In the genomic region with DNA sequence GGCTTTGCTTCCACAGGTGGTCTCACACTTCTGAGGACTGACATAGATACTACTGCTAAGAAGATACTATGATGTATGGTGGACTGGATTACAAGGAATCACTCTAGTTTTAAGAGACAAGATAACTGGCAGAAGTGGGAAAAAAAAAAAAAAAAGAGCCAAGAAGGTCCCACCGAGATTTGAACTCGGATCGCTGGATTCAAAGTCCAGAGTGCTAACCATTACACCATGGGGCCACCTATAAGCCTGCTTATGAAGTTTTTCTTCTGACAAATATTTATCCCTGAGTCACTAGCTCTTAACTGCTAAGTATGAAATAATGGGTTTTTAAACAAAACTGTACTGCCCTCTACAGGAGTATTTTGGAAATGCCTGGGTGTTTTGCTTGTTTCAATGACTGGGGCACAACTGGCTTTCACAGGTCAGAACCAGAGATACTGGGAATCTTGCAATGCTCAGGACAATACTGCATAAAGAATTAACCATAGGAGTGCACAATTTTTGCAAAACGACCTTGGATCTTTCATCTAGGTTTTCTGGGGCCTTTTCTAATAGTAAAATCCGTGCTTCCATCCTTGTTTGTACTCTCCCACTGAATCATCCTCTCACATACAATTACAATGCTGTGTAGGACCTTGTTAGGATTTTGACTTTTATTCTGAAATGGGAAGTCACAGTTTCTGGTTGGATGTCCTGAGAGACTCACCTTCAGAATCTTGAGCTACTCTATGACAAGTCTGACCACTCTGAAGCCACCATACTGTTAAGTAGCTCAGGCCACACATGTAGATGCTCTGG, we compare ENCODE assay signal across 1 cellular context.
TF ChIP-seq lines count a peak whose summit lies in the region.

No MANE protein-coding gene starts in this region.

TF ChIP-seq in K562, 482 proteins besides CTCF, POLR2A, EP300 and RAD21 (continued from another document and continues in another):
- TF ChIP-seq, protein P1, sequence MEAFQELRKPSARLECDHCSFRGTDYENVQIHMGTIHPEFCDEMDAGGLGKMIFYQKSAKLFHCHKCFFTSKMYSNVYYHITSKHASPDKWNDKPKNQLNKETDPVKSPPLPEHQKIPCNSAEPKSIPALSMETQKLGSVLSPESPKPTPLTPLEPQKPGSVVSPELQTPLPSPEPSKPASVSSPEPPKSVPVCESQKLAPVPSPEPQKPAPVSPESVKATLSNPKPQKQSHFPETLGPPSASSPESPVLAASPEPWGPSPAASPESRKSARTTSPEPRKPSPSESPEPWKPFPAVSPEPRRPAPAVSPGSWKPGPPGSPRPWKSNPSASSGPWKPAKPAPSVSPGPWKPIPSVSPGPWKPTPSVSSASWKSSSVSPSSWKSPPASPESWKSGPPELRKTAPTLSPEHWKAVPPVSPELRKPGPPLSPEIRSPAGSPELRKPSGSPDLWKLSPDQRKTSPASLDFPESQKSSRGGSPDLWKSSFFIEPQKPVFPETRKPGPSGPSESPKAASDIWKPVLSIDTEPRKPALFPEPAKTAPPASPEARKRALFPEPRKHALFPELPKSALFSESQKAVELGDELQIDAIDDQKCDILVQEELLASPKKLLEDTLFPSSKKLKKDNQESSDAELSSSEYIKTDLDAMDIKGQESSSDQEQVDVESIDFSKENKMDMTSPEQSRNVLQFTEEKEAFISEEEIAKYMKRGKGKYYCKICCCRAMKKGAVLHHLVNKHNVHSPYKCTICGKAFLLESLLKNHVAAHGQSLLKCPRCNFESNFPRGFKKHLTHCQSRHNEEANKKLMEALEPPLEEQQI (IDR thresholded peaks at IDR 0.05), result 0 out of 2 replicates have a peak, but pooled peaks have one; percentile 41
- TF ChIP-seq, protein P2, sequence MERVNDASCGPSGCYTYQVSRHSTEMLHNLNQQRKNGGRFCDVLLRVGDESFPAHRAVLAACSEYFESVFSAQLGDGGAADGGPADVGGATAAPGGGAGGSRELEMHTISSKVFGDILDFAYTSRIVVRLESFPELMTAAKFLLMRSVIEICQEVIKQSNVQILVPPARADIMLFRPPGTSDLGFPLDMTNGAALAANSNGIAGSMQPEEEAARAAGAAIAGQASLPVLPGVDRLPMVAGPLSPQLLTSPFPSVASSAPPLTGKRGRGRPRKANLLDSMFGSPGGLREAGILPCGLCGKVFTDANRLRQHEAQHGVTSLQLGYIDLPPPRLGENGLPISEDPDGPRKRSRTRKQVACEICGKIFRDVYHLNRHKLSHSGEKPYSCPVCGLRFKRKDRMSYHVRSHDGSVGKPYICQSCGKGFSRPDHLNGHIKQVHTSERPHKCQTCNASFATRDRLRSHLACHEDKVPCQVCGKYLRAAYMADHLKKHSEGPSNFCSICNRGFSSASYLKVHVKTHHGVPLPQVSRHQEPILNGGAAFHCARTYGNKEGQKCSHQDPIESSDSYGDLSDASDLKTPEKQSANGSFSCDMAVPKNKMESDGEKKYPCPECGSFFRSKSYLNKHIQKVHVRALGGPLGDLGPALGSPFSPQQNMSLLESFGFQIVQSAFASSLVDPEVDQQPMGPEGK (CRISPR knock-in tag; IDR thresholded peaks at IDR 0.05; ENCODE audit: borderline replicate concordance), result 0 out of 2 replicates have a peak, but pooled peaks have one; percentile 34
- TF ChIP-seq CHD2 (IDR thresholded peaks at IDR 0.05; ENCODE audit: low read depth, low read length) (peak; percentile 50; the same call in 1 of the 2 replicates), ZNF197 (CRISPR knock-in tag; IDR thresholded peaks at IDR 0.05; ENCODE audit: low read depth) (no peak), KDM5B (IDR thresholded peaks at IDR 0.05; ENCODE audit: insufficient replicate concordance, low read depth, low read length) (no peak), SAP30 (IDR thresholded peaks at IDR 0.05; ENCODE audit: borderline replicate concordance, insufficient read depth, low read depth, low read length, poor library complexity, severe bottlenecking) (no peak), CBFA2T2 (conservative IDR thresholded peaks at IDR 0.05) (no peak), ZNF282 (CRISPR knock-in tag; IDR thresholded peaks at IDR 0.05) (no peak), ZZZ3 (IDR thresholded peaks at IDR 0.05) (no peak), BCOR (IDR thresholded peaks at IDR 0.05) (peak; percentile 65; the same call in 1 of the 2 replicates), ZNF324 (CRISPR knock-in tag; IDR thresholded peaks at IDR 0.05) (no peak), FOXP1 (CRISPR knock-in tag; IDR thresholded peaks at IDR 0.05) (no peak), HMG20B (CRISPR knock-in tag; IDR thresholded peaks at IDR 0.05) (no peak), CBFA2T3 (IDR thresholded peaks at IDR 0.05) (no peak), MTA1 (IDR thresholded peaks at IDR 0.05; ENCODE audit: borderline replicate concordance) (peak; percentile 65), TEAD4 (IDR thresholded peaks at IDR 0.05; ENCODE audit: low read length) (peak; percentile 88), TEAD4 (CRISPR knock-in tag; IDR thresholded peaks at IDR 0.05; ENCODE audit: borderline replicate concordance) (no peak), MCM5 (IDR thresholded peaks at IDR 0.05; ENCODE audit: low read depth) (no peak), RBM25 (IDR thresholded peaks at IDR 0.05; ENCODE audit: low read depth, low read length, severe bottlenecking) (peak; percentile 37), RCOR1 (IDR thresholded peaks at IDR 0.05; ENCODE audit: borderline replicate concordance in 1 of 2, low read depth in 2 of 2, low read length in 2 of 2) (peak in 1 of 2 experiments; percentile 56; a peak in 2 of 4 replicates), DNMT1 (IDR thresholded peaks at IDR 0.05) (no peak), RNF2 (IDR thresholded peaks at IDR 0.05) (peak; percentile 54; the same call in 1 of the 2 replicates), NCOA4 (IDR thresholded peaks at IDR 0.05; ENCODE audit: partially characterized antibody) (no peak), ZNF24 (IDR thresholded peaks at IDR 0.05) (no peak; the same call in 1 of the 2 replicates), PURB (CRISPR knock-in tag; IDR thresholded peaks at IDR 0.05; ENCODE audit: low read depth) (no peak), ETS2 (tag; IDR thresholded peaks at IDR 0.05; ENCODE audit: borderline replicate concordance, poor library complexity, severe bottlenecking) (no peak), ZNF133 (CRISPR knock-in tag; IDR thresholded peaks at IDR 0.05) (no peak), MBD2 (IDR thresholded peaks at IDR 0.05; ENCODE audit: borderline replicate concordance, low read depth) (no peak), NR4A1 (CRISPR knock-in tag; IDR thresholded peaks at IDR 0.05) (no peak), NR4A1 (tag; IDR thresholded peaks at IDR 0.05) (no peak), MEF2D (tag; conservative IDR thresholded peaks at IDR 0.05; ENCODE audit: low read depth) (no peak), SP2 (IDR thresholded peaks at IDR 0.05; ENCODE audit: extremely low read depth, low read depth, low read length, poor library complexity, severe bottlenecking) (no peak), ZNF507 (tag; conservative IDR thresholded peaks at IDR 0.05) (no peak)
- TF ChIP-seq, protein P3, sequence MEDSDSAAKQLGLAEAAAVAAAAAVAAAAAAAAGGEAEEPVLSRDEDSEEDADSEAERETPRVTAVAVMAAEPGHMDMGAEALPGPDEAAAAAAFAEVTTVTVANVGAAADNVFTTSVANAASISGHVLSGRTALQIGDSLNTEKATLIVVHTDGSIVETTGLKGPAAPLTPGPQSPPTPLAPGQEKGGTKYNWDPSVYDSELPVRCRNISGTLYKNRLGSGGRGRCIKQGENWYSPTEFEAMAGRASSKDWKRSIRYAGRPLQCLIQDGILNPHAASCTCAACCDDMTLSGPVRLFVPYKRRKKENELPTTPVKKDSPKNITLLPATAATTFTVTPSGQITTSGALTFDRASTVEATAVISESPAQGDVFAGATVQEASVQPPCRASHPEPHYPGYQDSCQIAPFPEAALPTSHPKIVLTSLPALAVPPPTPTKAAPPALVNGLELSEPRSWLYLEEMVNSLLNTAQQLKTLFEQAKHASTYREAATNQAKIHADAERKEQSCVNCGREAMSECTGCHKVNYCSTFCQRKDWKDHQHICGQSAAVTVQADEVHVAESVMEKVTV (CRISPR knock-in tag; IDR thresholded peaks at IDR 0.05), result peak; percentile 80
- TF ChIP-seq, protein P4, sequence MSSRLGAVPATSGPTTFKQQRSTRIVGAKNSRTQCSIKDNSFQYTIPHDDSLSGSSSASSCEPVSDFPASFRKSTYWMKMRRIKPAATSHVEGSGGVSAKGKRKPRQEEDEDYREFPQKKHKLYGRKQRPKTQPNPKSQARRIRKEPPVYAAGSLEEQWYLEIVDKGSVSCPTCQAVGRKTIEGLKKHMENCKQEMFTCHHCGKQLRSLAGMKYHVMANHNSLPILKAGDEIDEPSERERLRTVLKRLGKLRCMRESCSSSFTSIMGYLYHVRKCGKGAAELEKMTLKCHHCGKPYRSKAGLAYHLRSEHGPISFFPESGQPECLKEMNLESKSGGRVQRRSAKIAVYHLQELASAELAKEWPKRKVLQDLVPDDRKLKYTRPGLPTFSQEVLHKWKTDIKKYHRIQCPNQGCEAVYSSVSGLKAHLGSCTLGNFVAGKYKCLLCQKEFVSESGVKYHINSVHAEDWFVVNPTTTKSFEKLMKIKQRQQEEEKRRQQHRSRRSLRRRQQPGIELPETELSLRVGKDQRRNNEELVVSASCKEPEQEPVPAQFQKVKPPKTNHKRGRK (tag; IDR thresholded peaks at IDR 0.05), result no peak
- TF ChIP-seq, protein P5, sequence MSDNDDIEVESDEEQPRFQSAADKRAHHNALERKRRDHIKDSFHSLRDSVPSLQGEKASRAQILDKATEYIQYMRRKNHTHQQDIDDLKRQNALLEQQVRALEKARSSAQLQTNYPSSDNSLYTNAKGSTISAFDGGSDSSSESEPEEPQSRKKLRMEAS (CRISPR knock-in tag; IDR thresholded peaks at IDR 0.05), result no peak
- TF ChIP-seq, protein P6, sequence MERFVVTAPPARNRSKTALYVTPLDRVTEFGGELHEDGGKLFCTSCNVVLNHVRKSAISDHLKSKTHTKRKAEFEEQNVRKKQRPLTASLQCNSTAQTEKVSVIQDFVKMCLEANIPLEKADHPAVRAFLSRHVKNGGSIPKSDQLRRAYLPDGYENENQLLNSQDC (CRISPR knock-in tag; IDR thresholded peaks at IDR 0.05), result 0 out of 2 replicates have a peak, but pooled peaks have one; percentile 21
- TF ChIP-seq, protein P7, sequence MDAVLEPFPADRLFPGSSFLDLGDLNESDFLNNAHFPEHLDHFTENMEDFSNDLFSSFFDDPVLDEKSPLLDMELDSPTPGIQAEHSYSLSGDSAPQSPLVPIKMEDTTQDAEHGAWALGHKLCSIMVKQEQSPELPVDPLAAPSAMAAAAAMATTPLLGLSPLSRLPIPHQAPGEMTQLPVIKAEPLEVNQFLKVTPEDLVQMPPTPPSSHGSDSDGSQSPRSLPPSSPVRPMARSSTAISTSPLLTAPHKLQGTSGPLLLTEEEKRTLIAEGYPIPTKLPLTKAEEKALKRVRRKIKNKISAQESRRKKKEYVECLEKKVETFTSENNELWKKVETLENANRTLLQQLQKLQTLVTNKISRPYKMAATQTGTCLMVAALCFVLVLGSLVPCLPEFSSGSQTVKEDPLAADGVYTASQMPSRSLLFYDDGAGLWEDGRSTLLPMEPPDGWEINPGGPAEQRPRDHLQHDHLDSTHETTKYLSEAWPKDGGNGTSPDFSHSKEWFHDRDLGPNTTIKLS (IDR thresholded peaks at IDR 0.05; ENCODE audit: borderline replicate concordance, low read depth), result no peak
- TF ChIP-seq, protein P8, sequence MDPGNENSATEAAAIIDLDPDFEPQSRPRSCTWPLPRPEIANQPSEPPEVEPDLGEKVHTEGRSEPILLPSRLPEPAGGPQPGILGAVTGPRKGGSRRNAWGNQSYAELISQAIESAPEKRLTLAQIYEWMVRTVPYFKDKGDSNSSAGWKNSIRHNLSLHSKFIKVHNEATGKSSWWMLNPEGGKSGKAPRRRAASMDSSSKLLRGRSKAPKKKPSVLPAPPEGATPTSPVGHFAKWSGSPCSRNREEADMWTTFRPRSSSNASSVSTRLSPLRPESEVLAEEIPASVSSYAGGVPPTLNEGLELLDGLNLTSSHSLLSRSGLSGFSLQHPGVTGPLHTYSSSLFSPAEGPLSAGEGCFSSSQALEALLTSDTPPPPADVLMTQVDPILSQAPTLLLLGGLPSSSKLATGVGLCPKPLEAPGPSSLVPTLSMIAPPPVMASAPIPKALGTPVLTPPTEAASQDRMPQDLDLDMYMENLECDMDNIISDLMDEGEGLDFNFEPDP (CRISPR knock-in tag; IDR thresholded peaks at IDR 0.05), result no peak
- TF ChIP-seq, protein P9, sequence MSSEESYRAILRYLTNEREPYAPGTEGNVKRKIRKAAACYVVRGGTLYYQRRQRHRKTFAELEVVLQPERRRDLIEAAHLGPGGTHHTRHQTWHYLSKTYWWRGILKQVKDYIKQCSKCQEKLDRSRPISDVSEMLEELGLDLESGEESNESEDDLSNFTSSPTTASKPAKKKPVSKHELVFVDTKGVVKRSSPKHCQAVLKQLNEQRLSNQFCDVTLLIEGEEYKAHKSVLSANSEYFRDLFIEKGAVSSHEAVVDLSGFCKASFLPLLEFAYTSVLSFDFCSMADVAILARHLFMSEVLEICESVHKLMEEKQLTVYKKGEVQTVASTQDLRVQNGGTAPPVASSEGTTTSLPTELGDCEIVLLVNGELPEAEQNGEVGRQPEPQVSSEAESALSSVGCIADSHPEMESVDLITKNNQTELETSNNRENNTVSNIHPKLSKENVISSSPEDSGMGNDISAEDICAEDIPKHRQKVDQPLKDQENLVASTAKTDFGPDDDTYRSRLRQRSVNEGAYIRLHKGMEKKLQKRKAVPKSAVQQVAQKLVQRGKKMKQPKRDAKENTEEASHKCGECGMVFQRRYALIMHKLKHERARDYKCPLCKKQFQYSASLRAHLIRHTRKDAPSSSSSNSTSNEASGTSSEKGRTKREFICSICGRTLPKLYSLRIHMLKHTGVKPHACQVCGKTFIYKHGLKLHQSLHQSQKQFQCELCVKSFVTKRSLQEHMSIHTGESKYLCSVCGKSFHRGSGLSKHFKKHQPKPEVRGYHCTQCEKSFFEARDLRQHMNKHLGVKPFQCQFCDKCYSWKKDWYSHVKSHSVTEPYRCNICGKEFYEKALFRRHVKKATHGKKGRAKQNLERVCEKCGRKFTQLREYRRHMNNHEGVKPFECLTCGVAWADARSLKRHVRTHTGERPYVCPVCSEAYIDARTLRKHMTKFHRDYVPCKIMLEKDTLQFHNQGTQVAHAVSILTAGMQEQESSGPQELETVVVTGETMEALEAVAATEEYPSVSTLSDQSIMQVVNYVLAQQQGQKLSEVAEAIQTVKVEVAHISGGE (CRISPR knock-in tag; IDR thresholded peaks at IDR 0.05), result 0 out of 6 replicates have a peak, but pooled peaks of 1 of the 3 experiments have one; percentile 54
- TF ChIP-seq, protein P10, sequence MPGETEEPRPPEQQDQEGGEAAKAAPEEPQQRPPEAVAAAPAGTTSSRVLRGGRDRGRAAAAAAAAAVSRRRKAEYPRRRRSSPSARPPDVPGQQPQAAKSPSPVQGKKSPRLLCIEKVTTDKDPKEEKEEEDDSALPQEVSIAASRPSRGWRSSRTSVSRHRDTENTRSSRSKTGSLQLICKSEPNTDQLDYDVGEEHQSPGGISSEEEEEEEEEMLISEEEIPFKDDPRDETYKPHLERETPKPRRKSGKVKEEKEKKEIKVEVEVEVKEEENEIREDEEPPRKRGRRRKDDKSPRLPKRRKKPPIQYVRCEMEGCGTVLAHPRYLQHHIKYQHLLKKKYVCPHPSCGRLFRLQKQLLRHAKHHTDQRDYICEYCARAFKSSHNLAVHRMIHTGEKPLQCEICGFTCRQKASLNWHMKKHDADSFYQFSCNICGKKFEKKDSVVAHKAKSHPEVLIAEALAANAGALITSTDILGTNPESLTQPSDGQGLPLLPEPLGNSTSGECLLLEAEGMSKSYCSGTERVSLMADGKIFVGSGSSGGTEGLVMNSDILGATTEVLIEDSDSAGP (CRISPR knock-in tag; IDR thresholded peaks at IDR 0.05), result no peak
